In genomic region chr6:127938701-127939100, GRCh38 we compare ENCODE assay signal across 1 cellular context.
TF ChIP-seq lines count a peak whose summit lies in the region.

No MANE protein-coding gene starts in this region.

TF ChIP-seq in HepG2, 621 proteins besides CTCF, POLR2A, EP300 and RAD21 (continued from another document):
- TF ChIP-seq ZNF441 (CRISPR knock-in tag; IDR thresholded peaks at IDR 0.05; ENCODE audit: borderline replicate concordance) (no peak), ZNF678 (CRISPR knock-in tag; IDR thresholded peaks at IDR 0.05) (no peak), REL (CRISPR knock-in tag; conservative IDR thresholded peaks at IDR 0.05) (no peak), RBAK (CRISPR knock-in tag; IDR thresholded peaks at IDR 0.05) (no peak), WIZ (CRISPR knock-in tag; IDR thresholded peaks at IDR 0.05) (no peak), NCOA2 (CRISPR knock-in tag; IDR thresholded peaks at IDR 0.05) (no peak), MAFF (IDR thresholded peaks at IDR 0.05; ENCODE audit: low read depth, low read length) (peak; percentile 96), CREB3 (CRISPR knock-in tag; IDR thresholded peaks at IDR 0.05) (no peak), HDAC2 (CRISPR knock-in tag; IDR thresholded peaks at IDR 0.05) (no peak), SMAD1 (CRISPR knock-in tag; IDR thresholded peaks at IDR 0.05; ENCODE audit: borderline replicate concordance, low read depth) (no peak), NFE2L2 (IDR thresholded peaks at IDR 0.05; ENCODE audit: low read length) (peak; percentile 84), TCF7 (IDR thresholded peaks at IDR 0.05; ENCODE audit: low read depth) (no peak)
- TF ChIP-seq, protein P1, sequence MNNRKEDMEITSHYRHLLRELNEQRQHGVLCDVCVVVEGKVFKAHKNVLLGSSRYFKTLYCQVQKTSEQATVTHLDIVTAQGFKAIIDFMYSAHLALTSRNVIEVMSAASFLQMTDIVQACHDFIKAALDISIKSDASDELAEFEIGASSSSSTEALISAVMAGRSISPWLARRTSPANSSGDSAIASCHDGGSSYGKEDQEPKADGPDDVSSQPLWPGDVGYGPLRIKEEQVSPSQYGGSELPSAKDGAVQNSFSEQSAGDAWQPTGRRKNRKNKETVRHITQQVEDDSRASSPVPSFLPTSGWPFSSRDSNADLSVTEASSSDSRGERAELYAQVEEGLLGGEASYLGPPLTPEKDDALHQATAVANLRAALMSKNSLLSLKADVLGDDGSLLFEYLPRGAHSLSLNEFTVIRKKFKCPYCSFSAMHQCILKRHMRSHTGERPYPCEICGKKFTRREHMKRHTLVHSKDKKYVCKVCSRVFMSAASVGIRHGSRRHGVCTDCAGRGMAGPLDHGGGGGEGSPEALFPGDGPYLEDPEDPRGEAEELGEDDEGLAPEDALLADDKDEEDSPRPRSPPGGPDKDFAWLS (CRISPR knock-in tag; IDR thresholded peaks at IDR 0.05; ENCODE audit: borderline replicate concordance) = no peak
- TF ChIP-seq, protein P2, sequence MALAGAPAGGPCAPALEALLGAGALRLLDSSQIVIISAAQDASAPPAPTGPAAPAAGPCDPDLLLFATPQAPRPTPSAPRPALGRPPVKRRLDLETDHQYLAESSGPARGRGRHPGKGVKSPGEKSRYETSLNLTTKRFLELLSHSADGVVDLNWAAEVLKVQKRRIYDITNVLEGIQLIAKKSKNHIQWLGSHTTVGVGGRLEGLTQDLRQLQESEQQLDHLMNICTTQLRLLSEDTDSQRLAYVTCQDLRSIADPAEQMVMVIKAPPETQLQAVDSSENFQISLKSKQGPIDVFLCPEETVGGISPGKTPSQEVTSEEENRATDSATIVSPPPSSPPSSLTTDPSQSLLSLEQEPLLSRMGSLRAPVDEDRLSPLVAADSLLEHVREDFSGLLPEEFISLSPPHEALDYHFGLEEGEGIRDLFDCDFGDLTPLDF (CRISPR knock-in tag; IDR thresholded peaks at IDR 0.05) = no peak
